1 cellular context compared by ENCODE assay signal in genomic region chr12:45727301-45727993, GRCh38.
TF ChIP-seq lines count a peak whose summit lies in the region.

No MANE protein-coding gene starts in this region.

TF ChIP-seq in HEK293, 187 proteins besides CTCF, POLR2A, EP300 and RAD21 (continued from another document and continues in another):
- TF ChIP-seq ZNF292 (tag by site-specific recombination; IDR thresholded peaks at IDR 0.05; ENCODE audit: borderline replicate concordance, low read depth) (no peak), REPIN1 (tag by site-specific recombination; IDR thresholded peaks at IDR 0.05; ENCODE audit: low read depth) (no peak), ZSCAN5A (tag by site-specific recombination; IDR thresholded peaks at IDR 0.05) (0 out of 2 replicates have a peak, but pooled peaks have one; percentile 58), ZBTB6 (tag by site-specific recombination; IDR thresholded peaks at IDR 0.05) (peak; percentile 38; the same call in 1 of the 2 replicates), ZNF366 (tag by site-specific recombination; conservative IDR thresholded peaks at IDR 0.05) (peak; percentile 71), ZFP37 (tag by site-specific recombination; IDR thresholded peaks at IDR 0.05) (no peak; the same call in 1 of the 2 replicates), SCRT2 (tag by site-specific recombination; IDR thresholded peaks at IDR 0.05) (0 out of 2 replicates have a peak, but pooled peaks have one; percentile 10), MZF1 (tag by site-specific recombination; IDR thresholded peaks at IDR 0.05; ENCODE audit: borderline replicate concordance) (peak; percentile 80), ZSCAN16 (tag by site-specific recombination; IDR thresholded peaks at IDR 0.05) (peak; percentile 37; the same call in 1 of the 2 replicates), ZNF426 (tag by site-specific recombination; IDR thresholded peaks at IDR 0.05) (no peak), ZBTB8A (tag by site-specific recombination; IDR thresholded peaks at IDR 0.05) (peak; percentile 68), ZBTB1 (tag by site-specific recombination; IDR thresholded peaks at IDR 0.05) (0 out of 2 replicates have a peak, but pooled peaks have one; percentile 46), ZNF266 (tag by site-specific recombination; IDR thresholded peaks at IDR 0.05; ENCODE audit: low read depth) (no peak), ZNF837 (tag by site-specific recombination; IDR thresholded peaks at IDR 0.05) (no peak), ZNF341 (tag by site-specific recombination; IDR thresholded peaks at IDR 0.05; ENCODE audit: low read depth) (peak; percentile 100), ZNF416 (tag by site-specific recombination; IDR thresholded peaks at IDR 0.05) (no peak), ZNF175 (tag by site-specific recombination; IDR thresholded peaks at IDR 0.05) (no peak), ZNF548 (tag by site-specific recombination; IDR thresholded peaks at IDR 0.05) (no peak), ZNF214 (tag by site-specific recombination; IDR thresholded peaks at IDR 0.05; ENCODE audit: borderline replicate concordance) (no peak), ZNF280D (tag by site-specific recombination; IDR thresholded peaks at IDR 0.05) (no peak), ZFP41 (tag by site-specific recombination; IDR thresholded peaks at IDR 0.05; ENCODE audit: borderline replicate concordance) (no peak), ZNF146 (tag by site-specific recombination; IDR thresholded peaks at IDR 0.05) (no peak), ZSCAN18 (tag by site-specific recombination; IDR thresholded peaks at IDR 0.05) (peak; percentile 77; the same call in 1 of the 2 replicates), OSR2 (tag by site-specific recombination; IDR thresholded peaks at IDR 0.05) (0 out of 2 replicates have a peak, but pooled peaks have one; percentile 19), SP2 (tag by site-specific recombination; IDR thresholded peaks at IDR 0.05) (peak; percentile 88), ZBTB26 (tag by site-specific recombination; optimal IDR thresholded peaks at IDR 0.05) (peak; percentile 74), BCL11B (tag by site-specific recombination; IDR thresholded peaks at IDR 0.05; ENCODE audit: low read depth) (peak; percentile 79; the same call in 1 of the 2 replicates), ZNF24 (tag by site-specific recombination; IDR thresholded peaks at IDR 0.05) (peak; percentile 79), ZNF184 (tag by site-specific recombination; IDR thresholded peaks at IDR 0.05) (peak; percentile 77), ZEB2 (tag by site-specific recombination; IDR thresholded peaks at IDR 0.05) (peak; percentile 100), ZNF169 (tag by site-specific recombination; IDR thresholded peaks at IDR 0.05) (no peak), BCL11A (tag by site-specific recombination; IDR thresholded peaks at IDR 0.05; ENCODE audit: low read depth) (peak; percentile 92; the same call in 1 of the 2 replicates), ZNF121 (tag by site-specific recombination; IDR thresholded peaks at IDR 0.05) (no peak), ZNF621 (tag by site-specific recombination; IDR thresholded peaks at IDR 0.05) (no peak), WT1 (tag by site-specific recombination; IDR thresholded peaks at IDR 0.05) (peak; percentile 52; the same call in 1 of the 2 replicates), ZNF843 (tag by site-specific recombination; IDR thresholded peaks at IDR 0.05) (peak; percentile 80; the same call in 1 of the 2 replicates), ZNF221 (tag by site-specific recombination; IDR thresholded peaks at IDR 0.05; ENCODE audit: borderline replicate concordance) (no peak), ZNF26 (tag by site-specific recombination; IDR thresholded peaks at IDR 0.05) (no peak), ZNF776 (tag by site-specific recombination; IDR thresholded peaks at IDR 0.05; ENCODE audit: borderline replicate concordance) (no peak), ZNF37A (tag by site-specific recombination; IDR thresholded peaks at IDR 0.05) (no peak), ZNF174 (tag by site-specific recombination; IDR thresholded peaks at IDR 0.05) (no peak)
- TF ChIP-seq, protein P1, sequence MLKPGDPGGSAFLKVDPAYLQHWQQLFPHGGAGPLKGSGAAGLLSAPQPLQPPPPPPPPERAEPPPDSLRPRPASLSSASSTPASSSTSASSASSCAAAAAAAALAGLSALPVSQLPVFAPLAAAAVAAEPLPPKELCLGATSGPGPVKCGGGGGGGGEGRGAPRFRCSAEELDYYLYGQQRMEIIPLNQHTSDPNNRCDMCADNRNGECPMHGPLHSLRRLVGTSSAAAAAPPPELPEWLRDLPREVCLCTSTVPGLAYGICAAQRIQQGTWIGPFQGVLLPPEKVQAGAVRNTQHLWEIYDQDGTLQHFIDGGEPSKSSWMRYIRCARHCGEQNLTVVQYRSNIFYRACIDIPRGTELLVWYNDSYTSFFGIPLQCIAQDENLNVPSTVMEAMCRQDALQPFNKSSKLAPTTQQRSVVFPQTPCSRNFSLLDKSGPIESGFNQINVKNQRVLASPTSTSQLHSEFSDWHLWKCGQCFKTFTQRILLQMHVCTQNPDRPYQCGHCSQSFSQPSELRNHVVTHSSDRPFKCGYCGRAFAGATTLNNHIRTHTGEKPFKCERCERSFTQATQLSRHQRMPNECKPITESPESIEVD (tag by site-specific recombination; IDR thresholded peaks at IDR 0.05) = peak; percentile 49
- TF ChIP-seq, protein P2, sequence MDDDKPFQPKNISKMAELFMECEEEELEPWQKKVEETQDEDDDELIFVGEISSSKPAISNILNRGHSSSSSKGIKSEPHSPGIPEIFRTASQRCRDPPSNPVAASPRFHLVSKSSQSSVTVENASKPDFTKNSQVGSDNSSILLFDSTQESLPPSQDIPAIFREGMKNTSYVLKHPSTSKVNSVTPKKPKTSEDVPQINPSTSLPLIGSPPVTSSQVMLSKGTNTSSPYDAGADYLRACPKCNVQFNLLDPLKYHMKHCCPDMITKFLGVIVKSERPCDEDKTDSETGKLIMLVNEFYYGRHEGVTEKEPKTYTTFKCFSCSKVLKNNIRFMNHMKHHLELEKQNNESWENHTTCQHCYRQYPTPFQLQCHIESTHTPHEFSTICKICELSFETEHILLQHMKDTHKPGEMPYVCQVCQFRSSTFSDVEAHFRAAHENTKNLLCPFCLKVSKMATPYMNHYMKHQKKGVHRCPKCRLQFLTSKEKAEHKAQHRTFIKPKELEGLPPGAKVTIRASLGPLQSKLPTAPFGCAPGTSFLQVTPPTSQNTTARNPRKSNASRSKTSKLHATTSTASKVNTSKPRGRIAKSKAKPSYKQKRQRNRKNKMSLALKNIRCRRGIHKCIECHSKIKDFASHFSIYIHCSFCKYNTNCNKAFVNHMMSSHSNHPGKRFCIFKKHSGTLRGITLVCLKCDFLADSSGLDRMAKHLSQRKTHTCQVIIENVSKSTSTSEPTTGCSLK (tag by site-specific recombination; IDR thresholded peaks at IDR 0.05) = no peak
- TF ChIP-seq, protein P3, sequence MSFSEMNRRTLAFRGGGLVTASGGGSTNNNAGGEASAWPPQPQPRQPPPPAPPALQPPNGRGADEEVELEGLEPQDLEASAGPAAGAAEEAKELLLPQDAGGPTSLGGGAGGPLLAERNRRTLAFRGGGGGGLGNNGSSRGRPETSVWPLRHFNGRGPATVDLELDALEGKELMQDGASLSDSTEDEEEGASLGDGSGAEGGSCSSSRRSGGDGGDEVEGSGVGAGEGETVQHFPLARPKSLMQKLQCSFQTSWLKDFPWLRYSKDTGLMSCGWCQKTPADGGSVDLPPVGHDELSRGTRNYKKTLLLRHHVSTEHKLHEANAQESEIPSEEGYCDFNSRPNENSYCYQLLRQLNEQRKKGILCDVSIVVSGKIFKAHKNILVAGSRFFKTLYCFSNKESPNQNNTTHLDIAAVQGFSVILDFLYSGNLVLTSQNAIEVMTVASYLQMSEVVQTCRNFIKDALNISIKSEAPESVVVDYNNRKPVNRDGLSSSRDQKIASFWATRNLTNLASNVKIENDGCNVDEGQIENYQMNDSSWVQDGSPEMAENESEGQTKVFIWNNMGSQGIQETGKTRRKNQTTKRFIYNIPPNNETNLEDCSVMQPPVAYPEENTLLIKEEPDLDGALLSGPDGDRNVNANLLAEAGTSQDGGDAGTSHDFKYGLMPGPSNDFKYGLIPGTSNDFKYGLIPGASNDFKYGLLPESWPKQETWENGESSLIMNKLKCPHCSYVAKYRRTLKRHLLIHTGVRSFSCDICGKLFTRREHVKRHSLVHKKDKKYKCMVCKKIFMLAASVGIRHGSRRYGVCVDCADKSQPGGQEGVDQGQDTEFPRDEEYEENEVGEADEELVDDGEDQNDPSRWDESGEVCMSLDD (tag by site-specific recombination; IDR thresholded peaks at IDR 0.05) = peak; percentile 96
- TF ChIP-seq, protein P4, sequence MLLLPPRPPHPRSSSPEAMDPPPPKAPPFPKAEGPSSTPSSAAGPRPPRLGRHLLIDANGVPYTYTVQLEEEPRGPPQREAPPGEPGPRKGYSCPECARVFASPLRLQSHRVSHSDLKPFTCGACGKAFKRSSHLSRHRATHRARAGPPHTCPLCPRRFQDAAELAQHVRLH (tag by site-specific recombination; IDR thresholded peaks at IDR 0.05) = peak; percentile 88
- TF ChIP-seq, protein P5, sequence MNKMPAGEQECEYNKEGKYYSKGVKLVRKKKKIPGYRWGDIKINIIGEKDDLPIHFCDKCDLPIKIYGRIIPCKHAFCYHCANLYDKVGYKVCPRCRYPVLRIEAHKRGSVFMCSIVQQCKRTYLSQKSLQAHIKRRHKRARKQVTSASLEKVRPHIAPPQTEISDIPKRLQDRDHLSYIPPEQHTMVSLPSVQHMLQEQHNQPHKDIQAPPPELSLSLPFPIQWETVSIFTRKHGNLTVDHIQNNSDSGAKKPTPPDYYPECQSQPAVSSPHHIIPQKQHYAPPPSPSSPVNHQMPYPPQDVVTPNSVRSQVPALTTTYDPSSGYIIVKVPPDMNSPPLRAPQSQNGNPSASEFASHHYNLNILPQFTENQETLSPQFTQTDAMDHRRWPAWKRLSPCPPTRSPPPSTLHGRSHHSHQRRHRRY (tag by site-specific recombination; IDR thresholded peaks at IDR 0.05) = no peak
